In genomic region chrX:96703816-96704215, GRCh38 we compare ENCODE assay signal across 23 cellular contexts. TPM values are rescaled to one million over a fixed set of nuclear protein-coding genes. Genes with fewer than 3 reads are reported as not detected.
DNase-seq lines count a peak whose midpoint lies in the region; ATAC-seq and TF ChIP-seq lines count a peak whose summit lies in the region.
"Had no signal": no experiment of that assay in that cellular context is flagged by ENCODE, and none has a peak within 500 bp of the region (broad histone marks: within the 10 kb centered on the region; RNA-seq: fewer than 3 reads in every experiment).

No MANE protein-coding gene starts in this region.

- no peak overlapping the region for H3K4me3 ChIP-seq in HUES48 (ENCODE audit: low read depth, low read length)
- H3K4me3 ChIP-seq in endodermal cell (ENCODE audit: low read length) = no peak overlapping the region
- H3K4me3 ChIP-seq in gastrocnemius medialis = no peak overlapping the region
- H3K4me3 ChIP-seq in HAP-1 = no peak overlapping the region

- POLR2A ChIA-PET in HEK293T (lab: Yijun Ruan, JAX) = no interaction called here

- no peak overlapping the region for H3K4me3 Mint-ChIP-seq in endodermal cell
- H3K4me3 Mint-ChIP-seq: CD8-positive, alpha-beta T cell had no signal

- no peaks in the 10 kb centered on the region for H3K27me3 Mint-ChIP-seq in endodermal cell (ENCODE audit: insufficient read depth)

- WGBS in endodermal cell (ENCODE audit: insufficient coverage in 1 of 2, insufficient read length in 1 of 2), 2 experiments = 100% methylated on average over 1 of the region's 1 CpG; no CpG with 5 or more reads in 1 of the 2 experiments

- H3K27ac Mint-ChIP-seq in endodermal cell = peak overlapping the region; percentile 67
- H3K27ac Mint-ChIP-seq: CD8-positive, alpha-beta T cell had no signal

- H3K36me3 Mint-ChIP-seq in endodermal cell (ENCODE audit: low read depth) = peaks cover 7% of the 10 kb centered on the region

- H3K4me1 Mint-ChIP-seq in endodermal cell = peaks cover 38% of the 10 kb centered on the region

- H3K4me1 ChIP-seq in HUES48 (ENCODE audit: control insufficient read depth, insufficient read depth, low read length) (peaks cover 24% of the 10 kb centered on the region), endodermal cell (ENCODE audit: control insufficient read depth, insufficient read depth, low read length) (no peaks in the 10 kb centered on the region), gastrocnemius medialis (peaks cover 39 to 44% of the 10 kb centered on the region in 2 donors), HAP-1 (peaks cover 17% of the 10 kb centered on the region)

- peak in 1 of 2 donors; percentile 9 for ATAC-seq in gastrocnemius medialis
- ATAC-seq: CD8-positive, alpha-beta T cell; HepG2 had no signal

- in situ Hi-C loops in gastrocnemius medialis (cut with MboI; ENCODE audit: low sequenced_read_pairs in 4 of 4) = no loop called here
- in situ Hi-C loops in HAP-1 (cut with MboI; ENCODE audit: low sequenced_read_pairs) = no loop called here

- H3K9me3 ChIP-seq in HUES48 (ENCODE audit: control insufficient read depth, insufficient read depth, low read length) (no peaks in the 10 kb centered on the region), endodermal cell (ENCODE audit: control insufficient read depth, low read length) (no peaks in the 10 kb centered on the region), gastrocnemius medialis (no peaks in the 10 kb centered on the region), HAP-1 (no peaks in the 10 kb centered on the region)
- H3K9me3 ChIP-seq: SK-N-SH had no signal

- peak; percentile 20 for DNase-seq in EL
- DNase-seq in endodermal cell = peak; percentile 54
- DNase-seq in gastrocnemius medialis = no peak
- no peak for DNase-seq in HEK293T (ENCODE audit: extremely low spot score)
- DNase-seq in posterior cingulate gyrus = no peak
- DNase-seq in HAP-1 (ENCODE audit: low spot score in 2 of 2) = no peak
- DNase-seq in HuH-7.5 (ENCODE audit: low spot score) = no peak
- DNase-seq: Calu3; CD8-positive, alpha-beta T cell; DMS53; GOT3; MV-4-11; NCI-H187; NCI-H2107; NCI-H2227 treated with DMSO at 0.1 percent for 48 hours; NCI-H510A treated with DMSO at 0.1 percent for 48 hours; NCI-H774; RPMI8226; SHP77 treated with DMSO at 0.1 percent for 48 hours; SK-N-SH had no signal

- intact Hi-C loops in gastrocnemius medialis (cut with DNase I; ENCODE audit: low total_unique reads) = no loop called here
- intact Hi-C loops in posterior cingulate gyrus (cut with DNase I) = no loop called here

- TF ChIP-seq CTCF in endodermal cell (conservative IDR thresholded peaks at IDR 0.05) = no peak
- no peak for TF ChIP-seq CTCF in gastrocnemius medialis (IDR thresholded peaks at IDR 0.05 in 4 of 5, conservative IDR thresholded peaks at IDR 0.05 in 1 of 5)

- H3K9ac ChIP-seq in HUES48 (ENCODE audit: low read depth, low read length) (no peak overlapping the region), endodermal cell (ENCODE audit: extremely low read depth, low read length, poor library complexity, severe bottlenecking) (no peak overlapping the region)
- H3K9ac ChIP-seq: KMS-11, SK-N-SH had no signal

- CTCF ChIA-PET in HEK293T (lab: Yijun Ruan, JAX) = no interaction called here

- H3K36me3 ChIP-seq in HUES48 (ENCODE audit: control insufficient read depth, insufficient read depth, low read length) (no peaks in the 10 kb centered on the region), endodermal cell (ENCODE audit: control insufficient read depth, insufficient read depth, low read length) (no peaks in the 10 kb centered on the region), gastrocnemius medialis (no peaks in the 10 kb centered on the region), HAP-1 (replicated peaks) (no peaks in the 10 kb centered on the region)

- no peaks in the 10 kb centered on the region for H3K9me3 Mint-ChIP-seq in endodermal cell
- H3K9me3 Mint-ChIP-seq: CD8-positive, alpha-beta T cell had no signal

- no peaks in the 10 kb centered on the region for H3K27me3 ChIP-seq in HUES48 (ENCODE audit: control insufficient read depth, insufficient read depth, low read length)
- H3K27me3 ChIP-seq in endodermal cell (ENCODE audit: control insufficient read depth, insufficient read depth, low read length, poor library complexity, severe bottlenecking) = no peaks in the 10 kb centered on the region
- H3K27me3 ChIP-seq in gastrocnemius medialis = no peaks in the 10 kb centered on the region
- H3K27me3 ChIP-seq in HAP-1 (ENCODE audit: low read depth) = no peaks in the 10 kb centered on the region

- H3K27ac ChIP-seq in HUES48 (ENCODE audit: low read depth, low read length) = peak overlapping the region; percentile 35
- no peak overlapping the region for H3K27ac ChIP-seq in endodermal cell (ENCODE audit: low read depth, low read length)
- H3K27ac ChIP-seq in gastrocnemius medialis = peak overlapping the region; percentile 54 to 84 (median 68)
- H3K27ac ChIP-seq: KMS-11 had no signal

- TF ChIP-seq POLR2A in gastrocnemius medialis (IDR thresholded peaks at IDR 0.05) = no peak

TF ChIP-seq in HEK293T, 16 proteins besides CTCF, POLR2A, EP300 and RAD21:
- TF ChIP-seq NFRKB (IDR thresholded peaks at IDR 0.05) (no peak), PKNOX1 (IDR thresholded peaks at IDR 0.05) (no peak)

RNA-seq across cellular contexts. Expression of gene DIAPH2, which starts 19.2 kb away (rescaled TPM):
- total RNA-seq in endodermal cell (10 to 100 TPM; 21.5 to 51.8 TPM), gastrocnemius medialis (10 to 100 TPM; 12.1 to 41.6 (median 29.1) TPM)
- 6.2 TPM for polyA plus RNA-seq in endodermal cell (2013, experiment 1 of 2)
- polyA plus RNA-seq in endodermal cell (2013, experiment 2 of 2) = 6.3 TPM

Comparison
In these comparisons a context has a peak if more than half of its experiments do, and no peak if none do; other contexts are left out.
1. DNase-seq: peak in EL (single experiment) and endodermal cell (single experiment); none in gastrocnemius medialis (0 of 2), HEK293T (single experiment), posterior cingulate gyrus (0 of 10), HAP-1 (0 of 2) and HuH-7.5 (single experiment).